1 cellular context compared by ENCODE assay signal in genomic region chr6:64445038-64445437, GRCh38.
TF ChIP-seq lines count a peak whose summit lies in the region.

No MANE protein-coding gene starts in this region.

TF ChIP-seq in K562, 482 proteins besides CTCF, POLR2A, EP300 and RAD21 (continued from another document):
- TF ChIP-seq TCFL5 (CRISPR knock-in tag; conservative IDR thresholded peaks at IDR 0.05) (no peak), MAFG (tag; conservative IDR thresholded peaks at IDR 0.05) (0 out of 2 replicates have a peak, but pooled peaks have one; percentile 27), ZBED1 (IDR thresholded peaks at IDR 0.05) (no peak), SMARCC2 (IDR thresholded peaks at IDR 0.05; ENCODE audit: low read depth) (no peak), ZNF316 (IDR thresholded peaks at IDR 0.05) (peak; percentile 74), ZNF740 (CRISPR knock-in tag; IDR thresholded peaks at IDR 0.05) (no peak), ZNF740 (tag; IDR thresholded peaks at IDR 0.05) (no peak)
